8 cellular contexts compared by ENCODE assay signal in the genomic region with DNA sequence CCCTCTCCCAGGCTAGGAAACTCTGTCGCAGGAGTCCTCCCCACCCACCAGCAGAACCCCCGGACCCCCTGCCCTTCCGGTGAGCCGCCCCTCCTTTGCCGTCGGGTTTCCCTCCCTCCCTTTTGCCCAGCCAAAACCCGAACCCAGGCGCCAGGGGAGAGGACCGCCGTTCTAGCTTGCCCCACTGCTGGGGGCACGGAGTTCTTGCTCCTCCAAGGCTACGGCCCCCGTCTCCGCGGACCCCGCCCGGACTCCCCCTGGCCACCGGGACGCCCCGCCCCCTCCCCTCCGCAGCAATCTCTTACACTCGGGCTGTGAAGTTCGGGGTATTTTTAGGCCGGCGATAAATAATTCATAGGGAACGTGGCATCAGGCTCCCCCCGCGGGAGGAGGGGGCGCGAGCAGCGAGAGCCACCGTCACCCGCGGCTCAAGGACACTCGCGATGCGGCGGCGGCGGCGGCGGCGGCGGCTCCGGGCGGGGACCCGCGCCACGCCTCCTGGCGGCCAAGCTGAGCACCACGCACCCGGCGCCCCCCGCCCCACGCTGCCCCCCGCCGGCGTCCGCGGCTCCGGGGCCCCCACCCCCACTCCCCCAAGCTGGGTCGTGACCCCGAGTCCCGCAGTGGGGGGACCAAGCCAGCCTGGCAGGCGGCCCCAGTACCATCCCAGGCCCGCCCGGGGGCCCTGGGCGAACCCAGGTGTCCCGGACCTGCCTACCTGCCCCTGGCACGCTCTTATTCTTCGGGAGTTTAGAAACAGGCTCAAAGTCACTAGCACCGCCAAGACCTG. TPM values are rescaled to one million over a fixed set of nuclear protein-coding genes. Genes with fewer than 3 reads are reported as not detected.
A peak's percentile ranks its signal among the peaks of the same experiment; 100 is the strongest.
DNase-seq lines count a peak whose midpoint lies in the region; ATAC-seq and TF ChIP-seq lines count a peak whose summit lies in the region.

A gene (minus strand): TSS at position 447 of the 790 bp plus-strand sequence. CDS start 4,793 bp downstream, outside the sequence.

- H3K36me3 ChIP-seq in heart right ventricle (peaks cover 0 to 5% (median 0%) of the 10 kb centered on the region in 9 donors), upper lobe of left lung (no peaks in the 10 kb centered on the region)

- H3K27me3 ChIP-seq in heart right ventricle (peaks cover 24 to 80% (median 62%) of the 10 kb centered on the region in 7 donors), upper lobe of left lung (peaks cover 2 to 38% (median 28%) of the 10 kb centered on the region in 4 donors)

- H3K4me3 ChIP-seq in heart right ventricle (peak within 1 kb of the TSS in 9 of 10 donors; percentile 17 to 55 (median 45)), iPS-18c (ENCODE audit: insufficient read depth, low read depth, low read length) (peak within 1 kb of the TSS; percentile 44), upper lobe of left lung (peak within 1 kb of the TSS in 3 of 4 donors; percentile 14 to 27 (median 25))

- WGBS in heart right ventricle, 2 donors = 2 to 3% methylated on average over 48 to 72 of the region's 72 CpGs
- 4% methylated on average over 15 of the region's 72 CpGs; no CpG with 5 or more reads in 1 of the 2 donors for WGBS in upper lobe of left lung, 2 donors

- no peak for TF ChIP-seq POLR2A in upper lobe of left lung (IDR thresholded peaks at IDR 0.05)

- TF ChIP-seq CTCF in heart right ventricle (IDR thresholded peaks at IDR 0.05) (peak; percentile 31 to 66 (median 35)), upper lobe of left lung (IDR thresholded peaks at IDR 0.05) (peak in 4 of 6 experiments; percentile 28 to 64 (median 48))

- H3K9me3 ChIP-seq in heart right ventricle (no peaks in the 10 kb centered on the region), iPS-18c (ENCODE audit: control insufficient read depth, insufficient read depth, low read length) (no peaks in the 10 kb centered on the region), upper lobe of left lung (no peaks in the 10 kb centered on the region)

- no peak for TF ChIP-seq EP300 in upper lobe of left lung (IDR thresholded peaks at IDR 0.05)

- intact Hi-C loops in heart right ventricle (cut with DNase I) (loop anchor here in 8 of 10 donors (5.0 to 10.0 kb wide), 5 partner anchors 67 to 205 kb away; a partner anchor contains a TSS), cardiac septum (cut with DNase I) (no loop called here)

- H3K27ac ChIP-seq in heart right ventricle (no peak within 1 kb of the TSS), upper lobe of left lung (no peak within 1 kb of the TSS)

- peaks cover 9 to 31% (median 25%) of the 10 kb centered on the region in 9 donors for H3K4me1 ChIP-seq in heart right ventricle
- peaks cover 26 to 31% (median 29%) of the 10 kb centered on the region in 4 donors for H3K4me1 ChIP-seq in upper lobe of left lung

- DNase-seq in heart right ventricle (no peak), cardiac septum (ENCODE audit: low spot score) (no peak), activated T-helper 1 cell treated with Interleukin-2 at 50 U/mL for 16 hours (ENCODE audit: low read depth) (peak; percentile 17), upper lobe of left lung (peak in 1 of 2 donors; percentile 91), OCI-M1 (lab: John Stamatoyannopoulos, UW) (no peak)

- ATAC-seq in heart right ventricle (peak in 2 of 8 donors; percentile 9 to 11), upper lobe of left lung (ENCODE audit: low FRiP score in 2 of 2) (no peak), HG03095 (IDR thresholded peaks at IDR 0.05; ENCODE audit: unreplicated experiment) (no peak), GM18498 (IDR thresholded peaks at IDR 0.05; ENCODE audit: unreplicated experiment) (no peak)

RNA-seq across cellular contexts. Expression of the gene that starts here (rescaled TPM):
- total RNA-seq in heart right ventricle (under 1 TPM; 0.13 to 0.66 (median 0.27) TPM), cardiac septum (0.70 TPM), upper lobe of left lung (under 1 TPM in 1 of 6 donors, not detected in 5; 0.17 TPM)
- polyA plus RNA-seq in heart right ventricle = under 1 TPM; 0.44 to 0.61 TPM
